In genomic region chrX:2600564-2600963, GRCh38 we compare ENCODE assay signal across 16 cellular contexts.
DNase-seq lines count a peak whose midpoint lies in the region; ATAC-seq and TF ChIP-seq lines count a peak whose summit lies in the region.
"Had no signal": no experiment of that assay in that cellular context is flagged by ENCODE, and none has a peak within 500 bp of the region (broad histone marks: within the 10 kb centered on the region; RNA-seq: fewer than 3 reads in every experiment).

No MANE protein-coding gene starts in this region.

- H3K23ac ChIP-seq in IMR-90 (ENCODE audit: low read depth, low read length), result no peak overlapping the region
- H3K23ac ChIP-seq in trophoblast cell (ENCODE audit: low read length), result no peak overlapping the region

- no peak overlapping the region for H4K8ac ChIP-seq in IMR-90 (ENCODE audit: low read depth in 2 of 2, low read length in 2 of 2)
- no peak overlapping the region for H4K8ac ChIP-seq in trophoblast cell (ENCODE audit: low read depth, low read length)

- no peak overlapping the region for H4K12ac ChIP-seq in trophoblast cell (ENCODE audit: low read depth, low read length)

- no peak overlapping the region for H3K14ac ChIP-seq in IMR-90 (replicated peaks; ENCODE audit: low read depth, low read length)
- H3K14ac ChIP-seq in trophoblast cell (ENCODE audit: low read length), result no peak overlapping the region

- H2AK9ac ChIP-seq in IMR-90 (replicated peaks; ENCODE audit: low read depth, low read length, poor library complexity), result peak overlapping the region; percentile 61

- no peaks in the 10 kb centered on the region for H3K27me3 Mint-ChIP-seq in effector memory CD8-positive, alpha-beta T cell
- no peaks in the 10 kb centered on the region for H3K27me3 Mint-ChIP-seq in activated T-cell treated with anti-CD3 and anti-CD28 coated beads, Interleukin-2, amount 50 U/mL, for 4 hours (ENCODE audit: low read depth)
- H3K27me3 Mint-ChIP-seq: CD4-positive, alpha-beta memory T cell had no signal

- H3K9me1 ChIP-seq in IMR-90 (ENCODE audit: insufficient read depth, low read length), result no peaks in the 10 kb centered on the region; the same call in 1 of the 2 replicates

- H2BK120ac ChIP-seq in IMR-90 (ENCODE audit: low read depth, low read length) (no peak overlapping the region), trophoblast cell (ENCODE audit: insufficient read depth, low read length, poor library complexity) (no peak overlapping the region)

- intact Hi-C loops in IMR-90 (cut with micrococcal nuclease), result no loop called here

- no peak overlapping the region for H2BK20ac ChIP-seq in IMR-90 (ENCODE audit: low read depth, low read length)

- ATAC-seq in IMR-90 (ENCODE audit: low read depth) (no peak), HG03175 (IDR thresholded peaks at IDR 0.05; ENCODE audit: unreplicated experiment) (no peak)
- ATAC-seq in effector memory CD8-positive, alpha-beta T cell (replicated peaks), result no peak
- no peak for ATAC-seq in stimulated activated effector memory CD8-positive, alpha-beta T cell treated with anti-CD3 and anti-CD28 coated beads, Interleukin-12 subunit alpha, Interleukin-12 subunit beta, amount 100 ng/mL, for 72 hours
- ATAC-seq in activated T-cell treated with anti-CD3 and anti-CD28 coated beads, Interleukin-2, amount 50 U/mL, for 4 hours, result no peak

- DNase-seq in IMR-90 (no peak), trophoblast cell (no peak), osteoblast (ENCODE audit: insufficient read length, low spot score, missing footprints) (no peak)
- no peak for DNase-seq in effector memory CD8-positive, alpha-beta T cell
- DNase-seq in stimulated activated effector memory CD8-positive, alpha-beta T cell treated with anti-CD3 and anti-CD28 coated beads, Interleukin-12 subunit alpha, Interleukin-12 subunit beta, amount 100 ng/mL, for 72 hours (ENCODE audit: low spot score in 2 of 2), result no peak
- no peak for DNase-seq in activated T-cell treated with anti-CD3 and anti-CD28 coated beads, Interleukin-2, amount 50 U/mL, for 4 hours
- DNase-seq: C1 segment of cervical spinal cord; CD4-positive, alpha-beta memory T cell; DMS 273 treated with DMSO at 0.1 percent for 48 hours; DMS79; EL; GDM1; GM23248; H7; HCEC 1CT had no signal

- no peak overlapping the region for H3K56ac ChIP-seq in IMR-90 (ENCODE audit: extremely low read depth, insufficient read depth, low read length)

- peaks cover 13% of the 10 kb centered on the region for H3K36me3 Mint-ChIP-seq in effector memory CD8-positive, alpha-beta T cell (ENCODE audit: insufficient read depth)
- H3K36me3 Mint-ChIP-seq in stimulated activated effector memory CD8-positive, alpha-beta T cell treated with anti-CD3 and anti-CD28 coated beads, Interleukin-12 subunit alpha, Interleukin-12 subunit beta, amount 100 ng/mL, for 72 hours, result peaks cover 22% of the 10 kb centered on the region
- peaks cover 23% of the 10 kb centered on the region for H3K36me3 Mint-ChIP-seq in activated T-cell treated with anti-CD3 and anti-CD28 coated beads, Interleukin-2, amount 50 U/mL, for 4 hours (ENCODE audit: insufficient read depth)

- no peak overlapping the region for H3K4me3 ChIP-seq in IMR-90 (ENCODE audit: insufficient read depth, low read depth, low read length)
- no peak overlapping the region for H3K4me3 ChIP-seq in trophoblast cell (ENCODE audit: low read depth, low read length)
- no peak overlapping the region for H3K4me3 ChIP-seq in osteoblast (ENCODE audit: insufficient read depth, low read length)
- H3K4me3 ChIP-seq: GM23248 had no signal

- H3K4me3 Mint-ChIP-seq in effector memory CD8-positive, alpha-beta T cell, result no peak overlapping the region
- no peak overlapping the region for H3K4me3 Mint-ChIP-seq in stimulated activated effector memory CD8-positive, alpha-beta T cell treated with anti-CD3 and anti-CD28 coated beads, Interleukin-12 subunit alpha, Interleukin-12 subunit beta, amount 100 ng/mL, for 72 hours
- no peak overlapping the region for H3K4me3 Mint-ChIP-seq in activated T-cell treated with anti-CD3 and anti-CD28 coated beads, Interleukin-2, amount 50 U/mL, for 4 hours
- H3K4me3 Mint-ChIP-seq: CD4-positive, alpha-beta memory T cell had no signal

- H4K20me1 ChIP-seq in IMR-90 (ENCODE audit: insufficient read depth, low read length) (no peaks in the 10 kb centered on the region), osteoblast (ENCODE audit: insufficient read depth, low read length) (peaks cover 2% of the 10 kb centered on the region)

- no peaks in the 10 kb centered on the region for H3K9me3 ChIP-seq in IMR-90 (ENCODE audit: control insufficient read depth, insufficient read depth, low read length)
- no peaks in the 10 kb centered on the region for H3K9me3 ChIP-seq in trophoblast cell (ENCODE audit: insufficient read depth, low read depth, low read length)
- no peaks in the 10 kb centered on the region for H3K9me3 ChIP-seq in osteoblast (ENCODE audit: low read depth, low read length)

- dilution Hi-C loops in IMR-90 (cut with HindIII; ENCODE audit: low sequenced_read_pairs, unreplicated experiment), result no loop called here

- H3K36me3 ChIP-seq in IMR-90 (ENCODE audit: control insufficient read depth, insufficient read depth, low read length) (no peaks in the 10 kb centered on the region), trophoblast cell (ENCODE audit: control insufficient read depth in 1 of 2, insufficient read depth in 2 of 2, low read length in 2 of 2) (peaks cover 0 to 4% of the 10 kb centered on the region in 2 experiments), osteoblast (ENCODE audit: insufficient read depth, low read length) (no peaks in the 10 kb centered on the region)

- H3K4me2 ChIP-seq in IMR-90 (ENCODE audit: low read depth, low read length), result no peak overlapping the region
- no peak overlapping the region for H3K4me2 ChIP-seq in trophoblast cell (ENCODE audit: low read length)
- no peak overlapping the region for H3K4me2 ChIP-seq in osteoblast (ENCODE audit: insufficient read depth, low read length)

- no peak overlapping the region for H2BK5ac ChIP-seq in IMR-90 (ENCODE audit: low read depth, low read length, poor library complexity, severe bottlenecking)
- H2BK5ac ChIP-seq in trophoblast cell (ENCODE audit: low read depth, low read length, poor library complexity), result no peak overlapping the region

- H3K27ac Mint-ChIP-seq in effector memory CD8-positive, alpha-beta T cell, result peak overlapping the region; percentile 57 to 68
- peak overlapping the region; percentile 35 for H3K27ac Mint-ChIP-seq in stimulated activated effector memory CD8-positive, alpha-beta T cell treated with anti-CD3 and anti-CD28 coated beads, Interleukin-12 subunit alpha, Interleukin-12 subunit beta, amount 100 ng/mL, for 72 hours

- WGBS in IMR-90 (ENCODE audit: extremely low coverage in 2 of 2, insufficient read length in 1 of 2), 2 experiments, result no CpG with 5 or more reads among the region's 6 CpGs
- WGBS in trophoblast cell (ENCODE audit: extremely low coverage, insufficient coverage, insufficient read length), result no CpG with 5 or more reads among the region's 6 CpGs

- H4K5ac ChIP-seq in IMR-90 (ENCODE audit: low read depth, low read length), result no peak overlapping the region

- H3K4ac ChIP-seq in IMR-90 (ENCODE audit: low read depth, low read length) (no peak overlapping the region), trophoblast cell (ENCODE audit: low read depth, low read length) (no peak overlapping the region)

- H3K79me1 ChIP-seq in IMR-90 (ENCODE audit: low read depth in 1 of 2, low read length in 2 of 2) (no peaks in the 10 kb centered on the region), trophoblast cell (ENCODE audit: low read length) (peaks cover 6% of the 10 kb centered on the region)

- H3K27me3 ChIP-seq in IMR-90 (ENCODE audit: control insufficient read depth, insufficient read depth, low read length) (no peaks in the 10 kb centered on the region), trophoblast cell (ENCODE audit: insufficient read depth, low read length) (no peaks in the 10 kb centered on the region), osteoblast (ENCODE audit: insufficient read depth, low read length) (no peaks in the 10 kb centered on the region)

- no peak for TF ChIP-seq POLR2A in IMR-90 (IDR thresholded peaks at IDR 0.05; ENCODE audit: low read depth, low read length)

- H2AFZ ChIP-seq in IMR-90 (replicated peaks; ENCODE audit: low read length, poor library complexity), result no peak overlapping the region
- H2AFZ ChIP-seq in trophoblast cell (ENCODE audit: insufficient read depth, low read length, poor library complexity), result no peak overlapping the region
- no peak overlapping the region for H2AFZ ChIP-seq in osteoblast (ENCODE audit: low read length)
- H2AFZ ChIP-seq: GM23248 had no signal

- no peak overlapping the region for H2AK5ac ChIP-seq in IMR-90 (ENCODE audit: low read depth, low read length)
- peak overlapping the region; percentile 49 for H2AK5ac ChIP-seq in trophoblast cell (ENCODE audit: low read length)

- no peak overlapping the region for H2BK15ac ChIP-seq in IMR-90 (ENCODE audit: low read depth, low read length)

- TF ChIP-seq CTCF in IMR-90 (conservative IDR thresholded peaks at IDR 0.05; ENCODE audit: low read depth, low read length) (no peak), osteoblast (IDR thresholded peaks at IDR 0.05; ENCODE audit: extremely low read depth, low read depth, low read length) (no peak)

- POLR2A ChIA-PET in IMR-90 (lab: Charles Lee; ENCODE audit: unreplicated experiment), result no interaction called here

- H3K27ac ChIP-seq in IMR-90 (ENCODE audit: insufficient read depth, low read length), result no peak overlapping the region
- no peak overlapping the region for H3K27ac ChIP-seq in trophoblast cell (ENCODE audit: low read depth, low read length)
- no peak overlapping the region for H3K27ac ChIP-seq in osteoblast (ENCODE audit: low read depth, low read length)
- H3K27ac ChIP-seq: GM23248 had no signal

- TF ChIP-seq RAD21 in IMR-90 (IDR thresholded peaks at IDR 0.05; ENCODE audit: low read length), result no peak

- BruUV-seq in IMR-90 (replicated peaks; lab: Mats Ljungman, UMichigan), result no TSS peak

- CTCF ChIA-PET in IMR-90 (lab: Yijun Ruan, JAX), result no interaction called here

- H3K79me2 ChIP-seq in trophoblast cell (ENCODE audit: control insufficient read depth, insufficient read depth, low read length, poor library complexity), result no peaks in the 10 kb centered on the region
- H3K79me2 ChIP-seq in osteoblast (ENCODE audit: insufficient read depth, low read length), result no peaks in the 10 kb centered on the region

- H3K9ac ChIP-seq in IMR-90 (ENCODE audit: low read depth, low read length) (no peak overlapping the region), trophoblast cell (ENCODE audit: low read length) (no peak overlapping the region)
- H3K9ac ChIP-seq: GM23248 had no signal

- H3K18ac ChIP-seq in IMR-90 (ENCODE audit: low read depth, low read length) (no peak overlapping the region), trophoblast cell (ENCODE audit: low read length) (peak overlapping the region; percentile 89)

- peaks cover 9 to 11% of the 10 kb centered on the region in 2 donors for H3K4me1 Mint-ChIP-seq in effector memory CD8-positive, alpha-beta T cell (ENCODE audit: low read depth in 2 of 2)
- peaks cover 21% of the 10 kb centered on the region for H3K4me1 Mint-ChIP-seq in stimulated activated effector memory CD8-positive, alpha-beta T cell treated with anti-CD3 and anti-CD28 coated beads, Interleukin-12 subunit alpha, Interleukin-12 subunit beta, amount 100 ng/mL, for 72 hours
- peaks cover 6% of the 10 kb centered on the region for H3K4me1 Mint-ChIP-seq in activated T-cell treated with anti-CD3 and anti-CD28 coated beads, Interleukin-2, amount 50 U/mL, for 4 hours (ENCODE audit: low read depth)

- peak overlapping the region; percentile 65 for H2BK12ac ChIP-seq in trophoblast cell (ENCODE audit: low read length)

- no peaks in the 10 kb centered on the region for H3K9me3 Mint-ChIP-seq in effector memory CD8-positive, alpha-beta T cell
- H3K9me3 Mint-ChIP-seq in stimulated activated effector memory CD8-positive, alpha-beta T cell treated with anti-CD3 and anti-CD28 coated beads, Interleukin-12 subunit alpha, Interleukin-12 subunit beta, amount 100 ng/mL, for 72 hours, result no peaks in the 10 kb centered on the region
- H3K9me3 Mint-ChIP-seq in activated T-cell treated with anti-CD3 and anti-CD28 coated beads, Interleukin-2, amount 50 U/mL, for 4 hours, result no peaks in the 10 kb centered on the region
- H3K9me3 Mint-ChIP-seq: CD4-positive, alpha-beta memory T cell had no signal

- no peak overlapping the region for H4K91ac ChIP-seq in IMR-90 (ENCODE audit: insufficient read depth, low read depth, low read length)
- peak overlapping the region; percentile 48 for H4K91ac ChIP-seq in trophoblast cell (ENCODE audit: low read depth, low read length)

- in situ Hi-C loops in IMR-90 (cut with MboI; ENCODE audit: low sequenced_read_pairs), result no loop called here

- H3K4me1 ChIP-seq in IMR-90 (ENCODE audit: control insufficient read depth, insufficient read depth, low read length), result no peaks in the 10 kb centered on the region
- peaks cover 13 to 26% of the 10 kb centered on the region in 2 experiments for H3K4me1 ChIP-seq in trophoblast cell (ENCODE audit: control insufficient read depth in 1 of 2, insufficient read depth in 2 of 2, low read length in 2 of 2)
- no peaks in the 10 kb centered on the region for H3K4me1 ChIP-seq in osteoblast (ENCODE audit: insufficient read depth, low read length)
